ENCODE assay signal across 1 cellular context in the genomic region with DNA sequence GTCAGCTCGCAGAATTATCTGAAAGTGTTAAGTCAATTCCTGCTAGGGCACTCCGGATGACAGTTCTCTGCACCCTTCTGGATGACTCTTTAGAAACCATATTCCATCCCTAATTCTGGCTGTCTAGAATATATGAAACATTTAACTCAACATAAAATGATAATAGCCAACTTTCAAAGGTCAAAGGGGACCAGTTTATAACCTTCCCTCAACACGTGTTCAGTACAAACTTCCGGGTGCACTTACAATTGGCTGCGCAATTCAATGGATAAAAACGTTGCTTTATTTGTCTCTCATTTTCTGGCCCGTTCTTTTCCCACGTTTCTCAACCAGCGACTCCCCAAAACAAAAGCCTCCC.
A peak's percentile ranks its signal among the peaks of the same experiment; 100 is the strongest.
TF ChIP-seq lines count a peak whose summit lies in the region.

No MANE protein-coding gene starts in this region.

TF ChIP-seq in K562, 482 proteins besides CTCF, POLR2A, EP300 and RAD21 (continues in another document):
- TF ChIP-seq DMBX1 (CRISPR knock-in tag; IDR thresholded peaks at IDR 0.05; ENCODE audit: borderline replicate concordance) (no peak), MTA3 (IDR thresholded peaks at IDR 0.05; ENCODE audit: borderline replicate concordance) (0 out of 2 replicates have a peak, but pooled peaks have one; percentile 18), ELF2 (CRISPR knock-in tag; IDR thresholded peaks at IDR 0.05) (peak; percentile 42; the same call in 1 of the 2 replicates), MYC (IDR thresholded peaks at IDR 0.05; ENCODE audit: low read depth, low read length) (peak; percentile 83), MYC (CRISPR knock-in tag; IDR thresholded peaks at IDR 0.05; ENCODE audit: borderline replicate concordance, low read depth) (no peak), EP400 (IDR thresholded peaks at IDR 0.05) (peak; percentile 65), SIN3A (IDR thresholded peaks at IDR 0.05; ENCODE audit: borderline replicate concordance in 2 of 2, control insufficient read depth in 1 of 2, low read depth in 2 of 2, low read length in 2 of 2) (peak; percentile 72 to 93; a peak in 3 of 4 replicates), MAZ (CRISPR knock-in tag; conservative IDR thresholded peaks at IDR 0.05 in 1 of 2, IDR thresholded peaks at IDR 0.05 in 1 of 2) (0 out of 4 replicates have a peak, but pooled peaks of 1 of the 2 experiments have one; percentile 1), ARNT (IDR thresholded peaks at IDR 0.05) (no peak), FOXK2 (conservative IDR thresholded peaks at IDR 0.05 in 1 of 2, IDR thresholded peaks at IDR 0.05 in 1 of 2; ENCODE audit: low read depth in 2 of 2) (peak; percentile 57 to 75; a peak in 3 of 4 replicates), RHOXF2B (CRISPR knock-in tag; conservative IDR thresholded peaks at IDR 0.05) (no peak), MXI1 (IDR thresholded peaks at IDR 0.05; ENCODE audit: low read depth, low read length) (peak; percentile 95), MCM7 (IDR thresholded peaks at IDR 0.05) (no peak), TCF3 (CRISPR knock-in tag; IDR thresholded peaks at IDR 0.05) (no peak), NR3C1 (CRISPR knock-in tag; IDR thresholded peaks at IDR 0.05) (no peak), SRSF7 (optimal IDR thresholded peaks at IDR 0.05; ENCODE audit: low read depth, low read length) (no peak), FOXA3 (CRISPR knock-in tag; conservative IDR thresholded peaks at IDR 0.05 in 1 of 2, IDR thresholded peaks at IDR 0.05 in 1 of 2) (no peak), ZNF785 (CRISPR knock-in tag; IDR thresholded peaks at IDR 0.05) (no peak), SMAD3 (CRISPR knock-in tag; conservative IDR thresholded peaks at IDR 0.05) (no peak), XRCC3 (IDR thresholded peaks at IDR 0.05) (no peak), DPF2 (IDR thresholded peaks at IDR 0.05) (no peak), PHB2 (IDR thresholded peaks at IDR 0.05; ENCODE audit: low read depth) (no peak), NR2C2 (CRISPR knock-in tag; IDR thresholded peaks at IDR 0.05) (no peak), NR2C2 (tag; IDR thresholded peaks at IDR 0.05) (peak; percentile 93), NR2C1 (IDR thresholded peaks at IDR 0.05) (peak; percentile 84), NR2C1 (tag; IDR thresholded peaks at IDR 0.05) (peak; percentile 85), SIRT6 (IDR thresholded peaks at IDR 0.05; ENCODE audit: low read depth, low read length) (no peak), LEF1 (IDR thresholded peaks at IDR 0.05) (0 out of 2 replicates have a peak, but pooled peaks have one; percentile 17), ELF1 (tag; IDR thresholded peaks at IDR 0.05) (peak; percentile 80), ELF4 (CRISPR knock-in tag; IDR thresholded peaks at IDR 0.05) (no peak), FIP1L1 (IDR thresholded peaks at IDR 0.05; ENCODE audit: low read depth, low read length, poor library complexity, severe bottlenecking) (no peak), TAF15 (IDR thresholded peaks at IDR 0.05; ENCODE audit: low read depth, low read length) (no peak), ZBTB17 (CRISPR knock-in tag; IDR thresholded peaks at IDR 0.05) (no peak), CBX3 (IDR thresholded peaks at IDR 0.05; ENCODE audit: borderline replicate concordance in 1 of 2, low read length in 2 of 2) (peak in 1 of 2 experiments; percentile 30; a peak in 1 of 3 replicates), ZNF24 (IDR thresholded peaks at IDR 0.05) (no peak), HDAC1 (IDR thresholded peaks at IDR 0.05) (peak in 1 of 2 experiments; percentile 92; a peak in 2 of 4 replicates), RBM39 (optimal IDR thresholded peaks at IDR 0.05; ENCODE audit: low read depth, low read length) (no peak), NRF1 (conservative IDR thresholded peaks at IDR 0.05 in 1 of 2, IDR thresholded peaks at IDR 0.05 in 1 of 2) (peak in 1 of 2 experiments; percentile 34; a peak in 1 of 4 replicates)
- TF ChIP-seq, protein P1, sequence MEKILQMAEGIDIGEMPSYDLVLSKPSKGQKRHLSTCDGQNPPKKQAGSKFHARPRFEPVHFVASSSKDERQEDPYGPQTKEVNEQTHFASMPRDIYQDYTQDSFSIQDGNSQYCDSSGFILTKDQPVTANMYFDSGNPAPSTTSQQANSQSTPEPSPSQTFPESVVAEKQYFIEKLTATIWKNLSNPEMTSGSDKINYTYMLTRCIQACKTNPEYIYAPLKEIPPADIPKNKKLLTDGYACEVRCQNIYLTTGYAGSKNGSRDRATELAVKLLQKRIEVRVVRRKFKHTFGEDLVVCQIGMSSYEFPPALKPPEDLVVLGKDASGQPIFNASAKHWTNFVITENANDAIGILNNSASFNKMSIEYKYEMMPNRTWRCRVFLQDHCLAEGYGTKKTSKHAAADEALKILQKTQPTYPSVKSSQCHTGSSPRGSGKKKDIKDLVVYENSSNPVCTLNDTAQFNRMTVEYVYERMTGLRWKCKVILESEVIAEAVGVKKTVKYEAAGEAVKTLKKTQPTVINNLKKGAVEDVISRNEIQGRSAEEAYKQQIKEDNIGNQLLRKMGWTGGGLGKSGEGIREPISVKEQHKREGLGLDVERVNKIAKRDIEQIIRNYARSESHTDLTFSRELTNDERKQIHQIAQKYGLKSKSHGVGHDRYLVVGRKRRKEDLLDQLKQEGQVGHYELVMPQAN (IDR thresholded peaks at IDR 0.05; ENCODE audit: borderline replicate concordance): peak; percentile 92
- TF ChIP-seq, protein P2, sequence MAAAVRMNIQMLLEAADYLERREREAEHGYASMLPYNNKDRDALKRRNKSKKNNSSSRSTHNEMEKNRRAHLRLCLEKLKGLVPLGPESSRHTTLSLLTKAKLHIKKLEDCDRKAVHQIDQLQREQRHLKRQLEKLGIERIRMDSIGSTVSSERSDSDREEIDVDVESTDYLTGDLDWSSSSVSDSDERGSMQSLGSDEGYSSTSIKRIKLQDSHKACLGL (CRISPR knock-in tag; IDR thresholded peaks at IDR 0.05; ENCODE audit: borderline replicate concordance, poor library complexity, severe bottlenecking): peak; percentile 69
- TF ChIP-seq, protein P3, sequence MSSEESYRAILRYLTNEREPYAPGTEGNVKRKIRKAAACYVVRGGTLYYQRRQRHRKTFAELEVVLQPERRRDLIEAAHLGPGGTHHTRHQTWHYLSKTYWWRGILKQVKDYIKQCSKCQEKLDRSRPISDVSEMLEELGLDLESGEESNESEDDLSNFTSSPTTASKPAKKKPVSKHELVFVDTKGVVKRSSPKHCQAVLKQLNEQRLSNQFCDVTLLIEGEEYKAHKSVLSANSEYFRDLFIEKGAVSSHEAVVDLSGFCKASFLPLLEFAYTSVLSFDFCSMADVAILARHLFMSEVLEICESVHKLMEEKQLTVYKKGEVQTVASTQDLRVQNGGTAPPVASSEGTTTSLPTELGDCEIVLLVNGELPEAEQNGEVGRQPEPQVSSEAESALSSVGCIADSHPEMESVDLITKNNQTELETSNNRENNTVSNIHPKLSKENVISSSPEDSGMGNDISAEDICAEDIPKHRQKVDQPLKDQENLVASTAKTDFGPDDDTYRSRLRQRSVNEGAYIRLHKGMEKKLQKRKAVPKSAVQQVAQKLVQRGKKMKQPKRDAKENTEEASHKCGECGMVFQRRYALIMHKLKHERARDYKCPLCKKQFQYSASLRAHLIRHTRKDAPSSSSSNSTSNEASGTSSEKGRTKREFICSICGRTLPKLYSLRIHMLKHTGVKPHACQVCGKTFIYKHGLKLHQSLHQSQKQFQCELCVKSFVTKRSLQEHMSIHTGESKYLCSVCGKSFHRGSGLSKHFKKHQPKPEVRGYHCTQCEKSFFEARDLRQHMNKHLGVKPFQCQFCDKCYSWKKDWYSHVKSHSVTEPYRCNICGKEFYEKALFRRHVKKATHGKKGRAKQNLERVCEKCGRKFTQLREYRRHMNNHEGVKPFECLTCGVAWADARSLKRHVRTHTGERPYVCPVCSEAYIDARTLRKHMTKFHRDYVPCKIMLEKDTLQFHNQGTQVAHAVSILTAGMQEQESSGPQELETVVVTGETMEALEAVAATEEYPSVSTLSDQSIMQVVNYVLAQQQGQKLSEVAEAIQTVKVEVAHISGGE (CRISPR knock-in tag; IDR thresholded peaks at IDR 0.05): peak in 1 of 3 experiments; percentile 50; a peak in 1 of 6 replicates
- TF ChIP-seq, protein P4, sequence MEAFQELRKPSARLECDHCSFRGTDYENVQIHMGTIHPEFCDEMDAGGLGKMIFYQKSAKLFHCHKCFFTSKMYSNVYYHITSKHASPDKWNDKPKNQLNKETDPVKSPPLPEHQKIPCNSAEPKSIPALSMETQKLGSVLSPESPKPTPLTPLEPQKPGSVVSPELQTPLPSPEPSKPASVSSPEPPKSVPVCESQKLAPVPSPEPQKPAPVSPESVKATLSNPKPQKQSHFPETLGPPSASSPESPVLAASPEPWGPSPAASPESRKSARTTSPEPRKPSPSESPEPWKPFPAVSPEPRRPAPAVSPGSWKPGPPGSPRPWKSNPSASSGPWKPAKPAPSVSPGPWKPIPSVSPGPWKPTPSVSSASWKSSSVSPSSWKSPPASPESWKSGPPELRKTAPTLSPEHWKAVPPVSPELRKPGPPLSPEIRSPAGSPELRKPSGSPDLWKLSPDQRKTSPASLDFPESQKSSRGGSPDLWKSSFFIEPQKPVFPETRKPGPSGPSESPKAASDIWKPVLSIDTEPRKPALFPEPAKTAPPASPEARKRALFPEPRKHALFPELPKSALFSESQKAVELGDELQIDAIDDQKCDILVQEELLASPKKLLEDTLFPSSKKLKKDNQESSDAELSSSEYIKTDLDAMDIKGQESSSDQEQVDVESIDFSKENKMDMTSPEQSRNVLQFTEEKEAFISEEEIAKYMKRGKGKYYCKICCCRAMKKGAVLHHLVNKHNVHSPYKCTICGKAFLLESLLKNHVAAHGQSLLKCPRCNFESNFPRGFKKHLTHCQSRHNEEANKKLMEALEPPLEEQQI (IDR thresholded peaks at IDR 0.05): no peak
- TF ChIP-seq, protein P5, sequence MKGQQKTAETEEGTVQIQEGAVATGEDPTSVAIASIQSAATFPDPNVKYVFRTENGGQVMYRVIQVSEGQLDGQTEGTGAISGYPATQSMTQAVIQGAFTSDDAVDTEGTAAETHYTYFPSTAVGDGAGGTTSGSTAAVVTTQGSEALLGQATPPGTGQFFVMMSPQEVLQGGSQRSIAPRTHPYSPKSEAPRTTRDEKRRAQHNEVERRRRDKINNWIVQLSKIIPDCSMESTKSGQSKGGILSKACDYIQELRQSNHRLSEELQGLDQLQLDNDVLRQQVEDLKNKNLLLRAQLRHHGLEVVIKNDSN (CRISPR knock-in tag; IDR thresholded peaks at IDR 0.05): no peak; the same call in 1 of the 2 replicates
- TF ChIP-seq, protein P6, sequence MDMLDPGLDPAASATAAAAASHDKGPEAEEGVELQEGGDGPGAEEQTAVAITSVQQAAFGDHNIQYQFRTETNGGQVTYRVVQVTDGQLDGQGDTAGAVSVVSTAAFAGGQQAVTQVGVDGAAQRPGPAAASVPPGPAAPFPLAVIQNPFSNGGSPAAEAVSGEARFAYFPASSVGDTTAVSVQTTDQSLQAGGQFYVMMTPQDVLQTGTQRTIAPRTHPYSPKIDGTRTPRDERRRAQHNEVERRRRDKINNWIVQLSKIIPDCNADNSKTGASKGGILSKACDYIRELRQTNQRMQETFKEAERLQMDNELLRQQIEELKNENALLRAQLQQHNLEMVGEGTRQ (CRISPR knock-in tag; IDR thresholded peaks at IDR 0.05): 0 out of 2 replicates have a peak, but pooled peaks have one; percentile 51
- TF ChIP-seq, protein P7, sequence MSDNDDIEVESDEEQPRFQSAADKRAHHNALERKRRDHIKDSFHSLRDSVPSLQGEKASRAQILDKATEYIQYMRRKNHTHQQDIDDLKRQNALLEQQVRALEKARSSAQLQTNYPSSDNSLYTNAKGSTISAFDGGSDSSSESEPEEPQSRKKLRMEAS (CRISPR knock-in tag; IDR thresholded peaks at IDR 0.05): 0 out of 2 replicates have a peak, but pooled peaks have one; percentile 7
- TF ChIP-seq, protein P8, sequence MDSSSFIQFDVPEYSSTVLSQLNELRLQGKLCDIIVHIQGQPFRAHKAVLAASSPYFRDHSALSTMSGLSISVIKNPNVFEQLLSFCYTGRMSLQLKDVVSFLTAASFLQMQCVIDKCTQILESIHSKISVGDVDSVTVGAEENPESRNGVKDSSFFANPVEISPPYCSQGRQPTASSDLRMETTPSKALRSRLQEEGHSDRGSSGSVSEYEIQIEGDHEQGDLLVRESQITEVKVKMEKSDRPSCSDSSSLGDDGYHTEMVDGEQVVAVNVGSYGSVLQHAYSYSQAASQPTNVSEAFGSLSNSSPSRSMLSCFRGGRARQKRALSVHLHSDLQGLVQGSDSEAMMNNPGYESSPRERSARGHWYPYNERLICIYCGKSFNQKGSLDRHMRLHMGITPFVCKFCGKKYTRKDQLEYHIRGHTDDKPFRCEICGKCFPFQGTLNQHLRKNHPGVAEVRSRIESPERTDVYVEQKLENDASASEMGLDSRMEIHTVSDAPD (CRISPR knock-in tag; IDR thresholded peaks at IDR 0.05): no peak
- TF ChIP-seq, protein P9, sequence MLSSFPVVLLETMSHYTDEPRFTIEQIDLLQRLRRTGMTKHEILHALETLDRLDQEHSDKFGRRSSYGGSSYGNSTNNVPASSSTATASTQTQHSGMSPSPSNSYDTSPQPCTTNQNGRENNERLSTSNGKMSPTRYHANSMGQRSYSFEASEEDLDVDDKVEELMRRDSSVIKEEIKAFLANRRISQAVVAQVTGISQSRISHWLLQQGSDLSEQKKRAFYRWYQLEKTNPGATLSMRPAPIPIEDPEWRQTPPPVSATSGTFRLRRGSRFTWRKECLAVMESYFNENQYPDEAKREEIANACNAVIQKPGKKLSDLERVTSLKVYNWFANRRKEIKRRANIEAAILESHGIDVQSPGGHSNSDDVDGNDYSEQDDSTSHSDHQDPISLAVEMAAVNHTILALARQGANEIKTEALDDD (IDR thresholded peaks at IDR 0.05): 0 out of 2 replicates have a peak, but pooled peaks have one; percentile 18
- TF ChIP-seq, protein P10, sequence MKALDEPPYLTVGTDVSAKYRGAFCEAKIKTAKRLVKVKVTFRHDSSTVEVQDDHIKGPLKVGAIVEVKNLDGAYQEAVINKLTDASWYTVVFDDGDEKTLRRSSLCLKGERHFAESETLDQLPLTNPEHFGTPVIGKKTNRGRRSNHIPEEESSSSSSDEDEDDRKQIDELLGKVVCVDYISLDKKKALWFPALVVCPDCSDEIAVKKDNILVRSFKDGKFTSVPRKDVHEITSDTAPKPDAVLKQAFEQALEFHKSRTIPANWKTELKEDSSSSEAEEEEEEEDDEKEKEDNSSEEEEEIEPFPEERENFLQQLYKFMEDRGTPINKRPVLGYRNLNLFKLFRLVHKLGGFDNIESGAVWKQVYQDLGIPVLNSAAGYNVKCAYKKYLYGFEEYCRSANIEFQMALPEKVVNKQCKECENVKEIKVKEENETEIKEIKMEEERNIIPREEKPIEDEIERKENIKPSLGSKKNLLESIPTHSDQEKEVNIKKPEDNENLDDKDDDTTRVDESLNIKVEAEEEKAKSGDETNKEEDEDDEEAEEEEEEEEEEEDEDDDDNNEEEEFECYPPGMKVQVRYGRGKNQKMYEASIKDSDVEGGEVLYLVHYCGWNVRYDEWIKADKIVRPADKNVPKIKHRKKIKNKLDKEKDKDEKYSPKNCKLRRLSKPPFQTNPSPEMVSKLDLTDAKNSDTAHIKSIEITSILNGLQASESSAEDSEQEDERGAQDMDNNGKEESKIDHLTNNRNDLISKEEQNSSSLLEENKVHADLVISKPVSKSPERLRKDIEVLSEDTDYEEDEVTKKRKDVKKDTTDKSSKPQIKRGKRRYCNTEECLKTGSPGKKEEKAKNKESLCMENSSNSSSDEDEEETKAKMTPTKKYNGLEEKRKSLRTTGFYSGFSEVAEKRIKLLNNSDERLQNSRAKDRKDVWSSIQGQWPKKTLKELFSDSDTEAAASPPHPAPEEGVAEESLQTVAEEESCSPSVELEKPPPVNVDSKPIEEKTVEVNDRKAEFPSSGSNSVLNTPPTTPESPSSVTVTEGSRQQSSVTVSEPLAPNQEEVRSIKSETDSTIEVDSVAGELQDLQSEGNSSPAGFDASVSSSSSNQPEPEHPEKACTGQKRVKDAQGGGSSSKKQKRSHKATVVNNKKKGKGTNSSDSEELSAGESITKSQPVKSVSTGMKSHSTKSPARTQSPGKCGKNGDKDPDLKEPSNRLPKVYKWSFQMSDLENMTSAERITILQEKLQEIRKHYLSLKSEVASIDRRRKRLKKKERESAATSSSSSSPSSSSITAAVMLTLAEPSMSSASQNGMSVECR (CRISPR knock-in tag; IDR thresholded peaks at IDR 0.05): no peak
